In genomic region chr1:149881876-149882275, GRCh38 we compare ENCODE assay signal across 1 cellular context.
TF ChIP-seq lines count a peak whose summit lies in the region.

No MANE protein-coding gene starts in this region.

TF ChIP-seq in HEK293T, 16 proteins besides CTCF, POLR2A, EP300 and RAD21:
- TF ChIP-seq TARDBP (IDR thresholded peaks at IDR 0.05): no peak
- no peak for TF ChIP-seq LEF1 (IDR thresholded peaks at IDR 0.05; ENCODE audit: borderline replicate concordance)
- no peak for TF ChIP-seq SP1 (IDR thresholded peaks at IDR 0.05)
- TF ChIP-seq ELF4 (IDR thresholded peaks at IDR 0.05): no peak
- TF ChIP-seq FOXM1 (IDR thresholded peaks at IDR 0.05; ENCODE audit: borderline replicate concordance): no peak
- TF ChIP-seq, protein P1, sequence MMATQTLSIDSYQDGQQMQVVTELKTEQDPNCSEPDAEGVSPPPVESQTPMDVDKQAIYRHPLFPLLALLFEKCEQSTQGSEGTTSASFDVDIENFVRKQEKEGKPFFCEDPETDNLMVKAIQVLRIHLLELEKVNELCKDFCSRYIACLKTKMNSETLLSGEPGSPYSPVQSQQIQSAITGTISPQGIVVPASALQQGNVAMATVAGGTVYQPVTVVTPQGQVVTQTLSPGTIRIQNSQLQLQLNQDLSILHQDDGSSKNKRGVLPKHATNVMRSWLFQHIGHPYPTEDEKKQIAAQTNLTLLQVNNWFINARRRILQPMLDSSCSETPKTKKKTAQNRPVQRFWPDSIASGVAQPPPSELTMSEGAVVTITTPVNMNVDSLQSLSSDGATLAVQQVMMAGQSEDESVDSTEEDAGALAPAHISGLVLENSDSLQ (IDR thresholded peaks at IDR 0.05): no peak
- TF ChIP-seq FOXK2 (IDR thresholded peaks at IDR 0.05): no peak
- no peak for TF ChIP-seq NFRKB (IDR thresholded peaks at IDR 0.05)
- TF ChIP-seq BHLHE40 (IDR thresholded peaks at IDR 0.05; ENCODE audit: borderline replicate concordance): no peak
- TF ChIP-seq ARNT (IDR thresholded peaks at IDR 0.05): no peak
- no peak for TF ChIP-seq L3MBTL2 (conservative IDR thresholded peaks at IDR 0.05)
- no peak for TF ChIP-seq CTBP1 (IDR thresholded peaks at IDR 0.05; ENCODE audit: borderline replicate concordance)
- no peak for TF ChIP-seq SUZ12 (IDR thresholded peaks at IDR 0.05)
- TF ChIP-seq ZNF384 (IDR thresholded peaks at IDR 0.05): no peak
